Comparison of ENCODE assay signal across 13 cellular contexts in the genomic region with DNA sequence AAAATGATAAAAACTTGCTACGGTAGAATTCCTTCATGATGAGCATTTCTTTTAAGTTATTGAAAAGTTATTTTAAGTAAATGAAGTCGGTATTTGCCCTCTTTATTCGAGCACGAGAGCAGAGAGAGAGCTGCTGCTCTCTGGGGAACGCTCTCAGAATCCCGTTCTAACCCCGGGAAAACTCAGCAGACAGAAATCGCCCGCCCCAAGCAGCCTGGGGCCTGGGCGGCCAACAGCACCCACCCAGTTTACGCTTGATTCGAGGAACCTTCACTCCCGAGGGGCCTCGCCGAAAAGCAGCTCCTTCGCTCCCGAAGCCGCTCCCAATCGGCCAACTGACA. TPM values are rescaled to one million over a fixed set of nuclear protein-coding genes. Genes with fewer than 3 reads are reported as not detected.
A peak's percentile ranks its signal among the peaks of the same experiment; 100 is the strongest.
DNase-seq lines count a peak whose midpoint lies in the region; ATAC-seq and TF ChIP-seq lines count a peak whose summit lies in the region.
"Had no signal": no experiment of that assay in that cellular context is flagged by ENCODE, and none has a peak within 500 bp of the region (broad histone marks: within the 10 kb centered on the region; RNA-seq: fewer than 3 reads in every experiment).

No MANE protein-coding gene starts in this region.

- peak overlapping the region; percentile 42; the same call in 1 of the 2 replicates for H3K9ac ChIP-seq in iPS-20b (ENCODE audit: low read depth, low read length)

- H3K9me3 ChIP-seq in heart left ventricle (no peaks in the 10 kb centered on the region), iPS-20b (ENCODE audit: insufficient read depth, low read depth, low read length) (peaks cover 2% of the 10 kb centered on the region; the same call in 1 of the 2 replicates)

- H3K27me3 Mint-ChIP-seq in activated naive CD8-positive, alpha-beta T cell treated with anti-CD3 and anti-CD28 coated beads, Interleukin-2, amount 10 ng/mL, durations not matched to agents 7 days and 5 days, result peaks cover 54% of the 10 kb centered on the region
- peaks cover 62 to 75% of the 10 kb centered on the region in 2 donors for H3K27me3 Mint-ChIP-seq in stimulated activated naive B cell treated with anti-CD40 and anti-IgM and Interleukin-4, amounts not matched to agents 10 μg/mL and 1 μg/mL and 100 μg/mL, for 72 hours

- ATAC-seq in heart left ventricle, result no peak
- no peak for ATAC-seq in Right ventricle myocardium inferior
- ATAC-seq in activated naive CD8-positive, alpha-beta T cell treated with anti-CD3 and anti-CD28 coated beads, Interleukin-2, amount 10 ng/mL, durations not matched to agents 7 days and 5 days (ENCODE audit: low read depth), result no peak
- no peak for ATAC-seq in stimulated activated naive B cell treated with anti-CD40 and anti-IgM and Interleukin-4, amounts not matched to agents 10 μg/mL and 1 μg/mL and 100 μg/mL, for 72 hours (replicated peaks)
- no peak for ATAC-seq in GM18867 (IDR thresholded peaks at IDR 0.05; ENCODE audit: unreplicated experiment)
- no peak for ATAC-seq in GM21619 (IDR thresholded peaks at IDR 0.05; ENCODE audit: unreplicated experiment)

- WGBS in heart left ventricle, 4 donors, result 32 to 53% (median 37%) methylated on average over 11 to 19 of the region's 19 CpGs

- H3K27ac ChIP-seq in heart left ventricle, result no peak overlapping the region
- H3K27ac ChIP-seq in iPS-20b (ENCODE audit: low read length), result no peak overlapping the region

- no peak for TF ChIP-seq POLR2A in heart left ventricle (IDR thresholded peaks at IDR 0.05)

- DNase-seq in heart left ventricle, result no peak
- DNase-seq in Right ventricle myocardium inferior (ENCODE audit: missing footprints), result no peak
- DNase-seq in activated naive CD8-positive, alpha-beta T cell treated with anti-CD3 and anti-CD28 coated beads, Interleukin-2, amount 10 ng/mL, durations not matched to agents 7 days and 5 days, result no peak
- no peak for DNase-seq in stimulated activated naive B cell treated with anti-CD40 and anti-IgM and Interleukin-4, amounts not matched to agents 10 μg/mL and 1 μg/mL and 100 μg/mL, for 72 hours
- no peak for DNase-seq in NCI-H2171 treated with DMSO at 0.1 percent for 48 hours (lab: John Stamatoyannopoulos, UW)
- DNase-seq: C1 segment of cervical spinal cord, IMR-90 had no signal

- peaks cover 5% of the 10 kb centered on the region for H3K36me3 Mint-ChIP-seq in activated naive CD8-positive, alpha-beta T cell treated with anti-CD3 and anti-CD28 coated beads, Interleukin-2, amount 10 ng/mL, durations not matched to agents 7 days and 5 days
- H3K36me3 Mint-ChIP-seq in stimulated activated naive B cell treated with anti-CD40 and anti-IgM and Interleukin-4, amounts not matched to agents 10 μg/mL and 1 μg/mL and 100 μg/mL, for 72 hours, result peaks cover 17 to 26% of the 10 kb centered on the region in 2 donors

- H3K4me1 ChIP-seq in heart left ventricle (peaks cover 0 to 50% (median 38%) of the 10 kb centered on the region in 12 donors), iPS-20b (ENCODE audit: insufficient read depth, low read length) (peaks cover 33% of the 10 kb centered on the region)

- H3K4me1 Mint-ChIP-seq in activated naive CD8-positive, alpha-beta T cell treated with anti-CD3 and anti-CD28 coated beads, Interleukin-2, amount 10 ng/mL, durations not matched to agents 7 days and 5 days, result peaks cover 26% of the 10 kb centered on the region
- H3K4me1 Mint-ChIP-seq in stimulated activated naive B cell treated with anti-CD40 and anti-IgM and Interleukin-4, amounts not matched to agents 10 μg/mL and 1 μg/mL and 100 μg/mL, for 72 hours, result peaks cover 26 to 45% of the 10 kb centered on the region in 2 donors

- H3K27me3 ChIP-seq in heart left ventricle (peaks cover 56 to 98% (median 78%) of the 10 kb centered on the region in 9 donors), iPS-20b (ENCODE audit: insufficient read depth, low read length) (peaks cover 79% of the 10 kb centered on the region)

- peak overlapping the region; percentile 73 for H3K4me3 Mint-ChIP-seq in activated naive CD8-positive, alpha-beta T cell treated with anti-CD3 and anti-CD28 coated beads, Interleukin-2, amount 10 ng/mL, durations not matched to agents 7 days and 5 days
- H3K4me3 Mint-ChIP-seq in stimulated activated naive B cell treated with anti-CD40 and anti-IgM and Interleukin-4, amounts not matched to agents 10 μg/mL and 1 μg/mL and 100 μg/mL, for 72 hours, result peak overlapping the region; percentile 65 to 88

- H3K36me3 ChIP-seq in heart left ventricle, result peaks cover 0 to 12% (median 0%) of the 10 kb centered on the region in 9 donors
- H3K36me3 ChIP-seq in iPS-20b (ENCODE audit: insufficient read depth, low read depth, low read length), result no peaks in the 10 kb centered on the region

- intact Hi-C loops in heart left ventricle (cut with DNase I) (no loop called here), Right ventricle myocardium inferior (cut with DNase I) (no loop called here)

- no peaks in the 10 kb centered on the region for H3K9me3 Mint-ChIP-seq in activated naive CD8-positive, alpha-beta T cell treated with anti-CD3 and anti-CD28 coated beads, Interleukin-2, amount 10 ng/mL, durations not matched to agents 7 days and 5 days
- H3K9me3 Mint-ChIP-seq in stimulated activated naive B cell treated with anti-CD40 and anti-IgM and Interleukin-4, amounts not matched to agents 10 μg/mL and 1 μg/mL and 100 μg/mL, for 72 hours, result no peaks in the 10 kb centered on the region
- H3K9me3 Mint-ChIP-seq: activated CD4-positive, alpha-beta T cell treated with anti-CD3 and anti-CD28 coated beads, Interleukin-2, amount 10 ng/mL, durations not matched to agents 24 days and 14 days had no signal

- no peak overlapping the region for H3K27ac Mint-ChIP-seq in activated naive CD8-positive, alpha-beta T cell treated with anti-CD3 and anti-CD28 coated beads, Interleukin-2, amount 10 ng/mL, durations not matched to agents 7 days and 5 days
- no peak overlapping the region for H3K27ac Mint-ChIP-seq in stimulated activated naive B cell treated with anti-CD40 and anti-IgM and Interleukin-4, amounts not matched to agents 10 μg/mL and 1 μg/mL and 100 μg/mL, for 72 hours
- H3K27ac Mint-ChIP-seq: activated CD4-positive, alpha-beta T cell treated with anti-CD3 and anti-CD28 coated beads, Interleukin-2, amount 10 ng/mL, durations not matched to agents 24 days and 14 days had no signal

- peak overlapping the region in 8 of 12 donors; percentile 2 to 47 (median 22) for H3K4me3 ChIP-seq in heart left ventricle
- H3K4me3 ChIP-seq in iPS-20b (ENCODE audit: low read length), result peak overlapping the region; percentile 57

- POLR2A ChIA-PET in activated naive CD8-positive, alpha-beta T cell treated with anti-CD3 and anti-CD28 coated beads, Interleukin-2, amount 10 ng/mL, durations not matched to agents 7 days and 5 days (lab: Charles Lee), result no interaction called here

- no peak for TF ChIP-seq CTCF in heart left ventricle (IDR thresholded peaks at IDR 0.05)

RNA-seq across cellular contexts. Expression of gene OTX1, which starts 3.5 kb away (rescaled TPM):
- total RNA-seq in heart left ventricle, result under 1 TPM in 1 of 9 donors, not detected in 8; 0.15 TPM
- not detected for polyA plus RNA-seq in heart left ventricle
- not detected for total RNA-seq in Right ventricle myocardium inferior
- total RNA-seq in activated naive CD8-positive, alpha-beta T cell treated with anti-CD3 and anti-CD28 coated beads, Interleukin-2, amount 10 ng/mL, durations not matched to agents 7 days and 5 days, result not detected
- total RNA-seq: activated CD4-positive, alpha-beta T cell treated with anti-CD3 and anti-CD28 coated beads, Interleukin-2, amount 10 ng/mL, durations not matched to agents 24 days and 14 days; IMR-90; mucosa of gallbladder; subcutaneous adipose tissue had no signal
